30 cellular contexts compared by ENCODE assay signal in the genomic region with DNA sequence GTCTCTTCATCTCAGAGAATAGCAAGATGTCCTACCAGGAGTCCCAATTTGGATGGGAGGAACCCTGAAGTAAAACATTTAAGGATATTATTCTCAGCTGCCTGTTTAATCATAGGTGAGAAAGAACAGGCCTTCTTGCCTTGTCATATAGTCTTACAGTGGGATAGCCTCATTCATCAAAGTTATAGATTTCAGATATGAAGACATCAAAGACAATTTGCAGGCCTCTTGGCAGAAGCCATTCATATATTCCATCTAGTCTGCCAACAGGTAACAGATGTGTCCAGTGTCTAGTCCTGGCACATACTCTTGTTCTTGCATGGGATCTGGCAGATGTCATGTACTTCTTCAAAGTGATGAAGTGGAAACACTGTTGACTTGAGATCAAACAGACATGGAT.
"Had no signal": no experiment of that assay in that cellular context is flagged by ENCODE, and none has a peak within 500 bp of the region (broad histone marks: within the 10 kb centered on the region; RNA-seq: fewer than 3 reads in every experiment).

No MANE protein-coding gene starts in this region.

- H3K9me3 ChIP-seq: MG63, SJSA1 had no signal

- H3K4me1 ChIP-seq: Peyer's patch, SJSA1 had no signal

- ATAC-seq: activated CD8-positive, alpha-beta T cell treated with anti-CD3 and anti-CD28 coated beads for 36 hours; activated naive CD8-positive, alpha-beta T cell treated with anti-CD3 and anti-CD28 coated beads, Interleukin-2, amount 50 U/mL, for 24 hours; activated T-cell treated with anti-CD3 and anti-CD28 coated beads, Interleukin-2, amount 50 U/mL, for 4 hours; PC-3 had no signal

- H3K27ac ChIP-seq: cardiac muscle cell, Peyer's patch, SJSA1, WERI-Rb-1 had no signal

- H3K4me3 ChIP-seq: cardiac muscle cell, MG63, Peyer's patch, SJSA1 had no signal

- H3K36me3 ChIP-seq: cardiac muscle cell, MG63, Peyer's patch, SJSA1, WERI-Rb-1 had no signal

- H3K27me3 ChIP-seq: cardiac muscle cell, MG63, Peyer's patch, SJSA1 had no signal

- DNase-seq: activated CD4-positive, alpha-beta T cell treated with anti-CD3 and anti-CD28 coated beads for 1 hour; activated CD4-positive, alpha-beta T cell treated with anti-CD3 and anti-CD28 coated beads, Interleukin-2, amount 10 ng/mL, durations not matched to agents 24 days and 14 days; activated CD4-positive, alpha-beta T cell treated with anti-CD3 and anti-CD28 coated beads, Interleukin-2, amount 50 U/mL, for 4 hours; activated CD4-positive, CD25-positive, alpha-beta regulatory T cell; activated CD8-positive, alpha-beta T cell treated with anti-CD3 and anti-CD28 coated beads for 36 hours; activated effector memory CD4-positive, alpha-beta T cell treated with Interleukin-2 at 50 U/mL for 16 hours; activated naive CD4-positive, alpha-beta T cell treated with anti-CD3 and anti-CD28 coated beads, Interleukin-2, amount 10 ng/mL, durations not matched to agents 7 days and 5 days; activated naive CD8-positive, alpha-beta T cell treated with anti-CD3 and anti-CD28 coated beads, Interleukin-2, amount 50 U/mL, for 24 hours; activated T-cell treated with anti-CD3 and anti-CD28 coated beads, Interleukin-2, amount 50 U/mL, for 4 hours; aorta; Kasumi-1; KG1; MG63; NCI-H1048; NCI-H1105 treated with DMSO at 0.1 percent for 48 hours; NCI-H1436; NCI-H1694 treated with DMSO at 0.1 percent for 48 hours; NCI-H2029; NCI-H2227 treated with DMSO at 0.1 percent for 48 hours; NCI-H524 treated with DMSO at 0.1 percent for 48 hours; NCI-H748 treated with DMSO at 0.1 percent for 48 hours; NK-92 treated with Interleukin-12 subunit alpha and Interleukin-12 subunit beta, amount 100 ng/mL, for 24 hours; PC-3; Peyer's patch; RPMI8226; SHP77 treated with DMSO at 0.1 percent for 48 hours; T1000; WERI-Rb-1 had no signal
